ENCODE assay signal across 15 cellular contexts in the genomic region with DNA sequence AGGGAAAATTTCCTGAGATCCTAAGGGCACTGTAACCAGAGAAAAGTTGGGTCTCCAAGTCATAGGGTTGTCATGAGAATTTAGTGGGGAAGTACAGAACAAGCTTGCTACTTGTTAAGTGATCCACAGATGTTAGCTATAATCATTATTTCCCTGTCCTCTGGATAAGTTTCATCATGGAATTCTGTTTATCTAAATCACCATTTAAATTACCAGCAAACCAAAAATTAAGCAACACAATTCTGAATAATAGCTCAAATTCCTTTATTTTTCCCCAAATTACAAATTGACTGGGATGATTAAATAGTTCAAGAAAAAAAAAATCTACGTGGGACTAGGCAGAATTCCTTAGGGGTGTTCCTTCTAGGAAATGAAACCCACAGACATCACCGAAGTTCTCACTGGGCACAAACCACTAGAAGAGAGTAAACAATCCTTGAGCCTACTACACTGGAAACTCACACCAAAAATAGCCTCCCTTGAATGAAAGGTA.
DNase-seq lines count a peak whose midpoint lies in the region.
"Had no signal": no experiment of that assay in that cellular context is flagged by ENCODE, and none has a peak within 500 bp of the region (broad histone marks: within the 10 kb centered on the region; RNA-seq: fewer than 3 reads in every experiment).

No MANE protein-coding gene starts in this region.

- peak; percentile 85 for DNase-seq in GM04503 (ENCODE audit: low read depth)
- peak; percentile 50 for DNase-seq in adipocyte (ENCODE audit: low read depth)
- DNase-seq in glomerular visceral epithelial cell (ENCODE audit: extremely low spot score), result peak; percentile 39
- DNase-seq in stromal cell of bone marrow (ENCODE audit: low read depth), result peak; percentile 78
- no peak for DNase-seq in NCI-H510A (lab: John Stamatoyannopoulos, UW)
- DNase-seq in NCI-H526 treated with DMSO at 0.1 percent for 48 hours (lab: John Stamatoyannopoulos, UW), result no peak
- no peak for DNase-seq in NCI-H226
- DNase-seq: activated CD4-positive, alpha-beta T cell treated with anti-CD3 and anti-CD28 coated beads for 48 hours; activated T-cell treated with anti-CD3 and anti-CD28 coated beads, Interleukin-2, amount 50 U/mL, for 24 hours; Caco-2; NCI-H1105; NCI-H446; Peyer's patch; psoas muscle; stimulated activated CD4-positive, alpha-beta T cell treated with anti-CD3 and anti-CD28 coated beads, Interleukin-2, amount 100 ng/mL, for 48 hours had no signal

- no peaks in the 10 kb centered on the region for H3K27me3 ChIP-seq in adipocyte (replicated peaks; ENCODE audit: control insufficient read depth, insufficient read depth, low read length)
- H3K27me3 ChIP-seq: Peyer's patch had no signal

- H3K36me3 ChIP-seq in adipocyte (ENCODE audit: control insufficient read depth, insufficient read depth, low read length, severe bottlenecking), result no peaks in the 10 kb centered on the region
- H3K36me3 ChIP-seq: Peyer's patch had no signal

- peak overlapping the region; percentile 81 for H3K9ac ChIP-seq in adipocyte (ENCODE audit: low read length)

- peaks cover 64% of the 10 kb centered on the region for H3K4me1 ChIP-seq in adipocyte (ENCODE audit: control insufficient read depth, insufficient read depth, low read length)

- no peaks in the 10 kb centered on the region for H3K9me3 ChIP-seq in adipocyte (ENCODE audit: control insufficient read depth, low read length)
- H3K9me3 ChIP-seq: Caco-2, Peyer's patch, psoas muscle had no signal

- no peak overlapping the region for H3K4me3 ChIP-seq in adipocyte (ENCODE audit: low read length)
- H3K4me3 ChIP-seq: Peyer's patch, psoas muscle had no signal

Comparison
In these comparisons a context has a peak if more than half of its experiments do, and no peak if none do; other contexts are left out.
1. DNase-seq: peak in GM04503 (single experiment), adipocyte (single experiment), glomerular visceral epithelial cell (single experiment) and stromal cell of bone marrow (single experiment); none in NCI-H510A (single experiment), NCI-H526 treated with DMSO at 0.1 percent for 48 hours (single experiment) and NCI-H226 (single experiment).